Comparison of ENCODE assay signal across 7 cellular contexts in genomic region chr17:7523033-7523432, GRCh38. TPM values are rescaled to one million over a fixed set of nuclear protein-coding genes. Genes with fewer than 3 reads are reported as not detected.
DNase-seq lines count a peak whose midpoint lies in the region; ATAC-seq and TF ChIP-seq lines count a peak whose summit lies in the region.

No MANE protein-coding gene starts in this region.

- peaks cover 8% of the 10 kb centered on the region for H3K9me3 ChIP-seq in WERI-Rb-1 (ENCODE audit: severe bottlenecking)

- H3K27me3 ChIP-seq in WERI-Rb-1 (ENCODE audit: insufficient read depth, low read depth, severe bottlenecking), result no peaks in the 10 kb centered on the region

- peak; percentile 67 for ATAC-seq in natural killer cell treated with Interleukin-12 subunit alpha and Interleukin-12 subunit beta and Interleukin-15 and Interleukin-18, amount 100 ng/mL, for 72 hours
- ATAC-seq in HG03045 (IDR thresholded peaks at IDR 0.05; ENCODE audit: unreplicated experiment), result no peak

- H3K4me3 Mint-ChIP-seq in HFFc6, result no peak overlapping the region
- no peak overlapping the region for H3K4me3 Mint-ChIP-seq in natural killer cell treated with Interleukin-12 subunit alpha and Interleukin-12 subunit beta and Interleukin-15 and Interleukin-18, amount 100 ng/mL, for 72 hours

- no peak overlapping the region for H3K4me3 ChIP-seq in WERI-Rb-1 (ENCODE audit: low read depth, low read length)
- no peak overlapping the region for H3K4me3 ChIP-seq in foreskin fibroblast (ENCODE audit: low read depth in 1 of 2, low read length in 2 of 2)

- H3K9me3 Mint-ChIP-seq in HFFc6, result peaks cover 12% of the 10 kb centered on the region
- no peaks in the 10 kb centered on the region for H3K9me3 Mint-ChIP-seq in natural killer cell treated with Interleukin-12 subunit alpha and Interleukin-12 subunit beta and Interleukin-15 and Interleukin-18, amount 100 ng/mL, for 72 hours

- peak; percentile 73 for TF ChIP-seq CTCF in HFFc6 (IDR thresholded peaks at IDR 0.05)
- TF ChIP-seq CTCF in WERI-Rb-1 (IDR thresholded peaks at IDR 0.05; ENCODE audit: low read depth, low read length), result peak; percentile 46
- no peak for TF ChIP-seq CTCF in foreskin fibroblast (IDR thresholded peaks at IDR 0.05; ENCODE audit: low read depth, low read length)

- H3K36me3 ChIP-seq in WERI-Rb-1, result peaks cover 3% of the 10 kb centered on the region; the same call in 1 of the 2 replicates

- no peak overlapping the region for H3K27ac ChIP-seq in WERI-Rb-1

- H3K36me3 Mint-ChIP-seq in HFFc6 (ENCODE audit: low read depth), result peaks cover 8% of the 10 kb centered on the region
- peaks cover 4% of the 10 kb centered on the region for H3K36me3 Mint-ChIP-seq in natural killer cell treated with Interleukin-12 subunit alpha and Interleukin-12 subunit beta and Interleukin-15 and Interleukin-18, amount 100 ng/mL, for 72 hours

- H3K27me3 Mint-ChIP-seq in HFFc6 (ENCODE audit: insufficient read depth), result no peaks in the 10 kb centered on the region; the same call in 1 of the 2 replicates
- no peaks in the 10 kb centered on the region for H3K27me3 Mint-ChIP-seq in natural killer cell treated with Interleukin-12 subunit alpha and Interleukin-12 subunit beta and Interleukin-15 and Interleukin-18, amount 100 ng/mL, for 72 hours

- no peaks in the 10 kb centered on the region for H3K4me1 Mint-ChIP-seq in HFFc6 (ENCODE audit: low read depth)
- peaks cover 0 to 3% of the 10 kb centered on the region in 2 donors for H3K4me1 Mint-ChIP-seq in natural killer cell treated with Interleukin-12 subunit alpha and Interleukin-12 subunit beta and Interleukin-15 and Interleukin-18, amount 100 ng/mL, for 72 hours (ENCODE audit: low read depth in 2 of 2)

- H3K27ac Mint-ChIP-seq in HFFc6, result no peak overlapping the region
- H3K27ac Mint-ChIP-seq in natural killer cell treated with Interleukin-12 subunit alpha and Interleukin-12 subunit beta and Interleukin-15 and Interleukin-18, amount 100 ng/mL, for 72 hours, result no peak overlapping the region

- peak; percentile 4 for DNase-seq in HFFc6
- DNase-seq in WERI-Rb-1, result peak; percentile 11
- peak; percentile 60 for DNase-seq in dermis blood vessel endothelial cell
- DNase-seq in natural killer cell treated with Interleukin-12 subunit alpha and Interleukin-12 subunit beta and Interleukin-15 and Interleukin-18, amount 100 ng/mL, for 72 hours (ENCODE audit: low spot score), result no peak
- DNase-seq in foreskin fibroblast, result no peak
- no peak for DNase-seq in cerebellar nuclear complex (lab: John Stamatoyannopoulos, UW)

RNA-seq across cellular contexts. Expression of gene TNFSF12, which starts 25.8 kb away (rescaled TPM):
- total RNA-seq in HFFc6 (2021; fragmentation: NEBNext Ultra II Directional; extraction: Animal tissue kit (Norgen Biotek cat#: 25700)), result 10 to 100 TPM; 22.0 to 28.3 (median 25.4) TPM
- 9.2 and 26.1 TPM in 2 replicates for total RNA-seq in dermis blood vessel endothelial cell
- 10 to 100 TPM; 54.9 to 69.3 TPM for total RNA-seq in natural killer cell treated with Interleukin-12 subunit alpha and Interleukin-12 subunit beta and Interleukin-15 and Interleukin-18, amount 100 ng/mL, for 72 hours

RNA-seq across cellular contexts. Expression of gene TNFSF13, which starts 35.5 kb away (rescaled TPM):
- total RNA-seq in HFFc6 (2021; fragmentation: NEBNext Ultra II Directional; extraction: Animal tissue kit (Norgen Biotek cat#: 25700)), result 1 to 10 TPM; 1.2 to 2.8 (median 1.5) TPM
- total RNA-seq in dermis blood vessel endothelial cell, result 0.88 and 1.2 TPM in 2 replicates
- total RNA-seq in natural killer cell treated with Interleukin-12 subunit alpha and Interleukin-12 subunit beta and Interleukin-15 and Interleukin-18, amount 100 ng/mL, for 72 hours, result 1 to 10 TPM; 3.1 to 6.8 TPM

RNA-seq across cellular contexts. Expression of gene SENP3, which starts 38.7 kb away (rescaled TPM):
- 10 to 100 TPM; 53.9 to 70.3 (median 60.3) TPM for total RNA-seq in HFFc6 (2021; fragmentation: NEBNext Ultra II Directional; extraction: Animal tissue kit (Norgen Biotek cat#: 25700))
- 79.8 and 89.3 TPM in 2 replicates for total RNA-seq in dermis blood vessel endothelial cell
- 10 to 100 TPM; 56.2 to 90.1 TPM for total RNA-seq in natural killer cell treated with Interleukin-12 subunit alpha and Interleukin-12 subunit beta and Interleukin-15 and Interleukin-18, amount 100 ng/mL, for 72 hours

RNA-seq across cellular contexts. Expression of gene POLR2A, which starts 38.9 kb away (rescaled TPM):
- 100 to 1,000 TPM; 111 to 127 (median 118) TPM for total RNA-seq in HFFc6 (2021; fragmentation: NEBNext Ultra II Directional; extraction: Animal tissue kit (Norgen Biotek cat#: 25700))
- 81.2 and 139 TPM in 2 replicates for total RNA-seq in dermis blood vessel endothelial cell
- 100 to 1,000 TPM; 212 to 283 TPM for total RNA-seq in natural killer cell treated with Interleukin-12 subunit alpha and Interleukin-12 subunit beta and Interleukin-15 and Interleukin-18, amount 100 ng/mL, for 72 hours

RNA-seq across cellular contexts. Expression of gene SLC35G6, which starts 41.8 kb away (rescaled TPM):
- not detected for total RNA-seq in HFFc6 (2021; fragmentation: NEBNext Ultra II Directional; extraction: Animal tissue kit (Norgen Biotek cat#: 25700))
- not detected in 2 replicates for total RNA-seq in dermis blood vessel endothelial cell
- total RNA-seq in natural killer cell treated with Interleukin-12 subunit alpha and Interleukin-12 subunit beta and Interleukin-15 and Interleukin-18, amount 100 ng/mL, for 72 hours, result not detected

Comparison
In these comparisons a context has a peak if more than half of its experiments do, and no peak if none do; other contexts are left out.
1. DNase-seq: peak in HFFc6 (single experiment), WERI-Rb-1 (single experiment) and dermis blood vessel endothelial cell (single experiment); none in natural killer cell treated with Interleukin-12 subunit alpha and Interleukin-12 subunit beta and Interleukin-15 and Interleukin-18, amount 100 ng/mL, for 72 hours (single experiment), foreskin fibroblast (0 of 2) and cerebellar nuclear complex (0 of 2).